ENCODE assay signal across 8 cellular contexts in the genomic region with DNA sequence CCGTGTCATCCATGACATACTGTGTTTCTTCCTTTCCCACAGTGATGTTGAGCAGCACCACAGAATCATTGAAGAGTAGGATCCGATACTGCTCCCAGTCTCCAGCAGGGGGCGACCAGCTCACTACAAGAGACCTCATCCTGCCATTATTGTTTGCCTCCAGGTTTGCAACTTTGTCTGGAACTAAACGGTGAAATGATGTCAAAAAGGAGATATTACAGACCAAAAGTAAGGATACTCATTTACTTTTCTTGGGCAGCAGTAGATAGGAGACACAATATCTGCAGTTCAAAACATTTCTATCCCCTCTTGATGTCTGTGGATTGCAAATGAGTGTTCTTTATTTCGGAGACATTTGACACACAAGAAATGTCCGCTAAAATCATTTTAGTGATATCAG. TPM values are rescaled to one million over a fixed set of nuclear protein-coding genes. Genes with fewer than 3 reads are reported as not detected.
DNase-seq lines count a peak whose midpoint lies in the region; ATAC-seq, FAIRE-seq and TF ChIP-seq lines count a peak whose summit lies in the region.

No MANE protein-coding gene starts in this region.

- POLR2A ChIA-PET in activated CD8-positive, alpha-beta T cell treated with anti-CD3 and anti-CD28 coated beads for 36 hours (lab: Charles Lee): no interaction called here
- POLR2A ChIA-PET in endothelial cell of umbilical vein (lab: Charles Lee): interaction anchor here (0.6 to 0.7 kb wide), 2 partner anchors 92 to 742 kb away, joined by 3 to 6 read pairs; no protein-coding TSS in a partner anchor

- H3K4me1 ChIP-seq in endothelial cell of umbilical vein (ENCODE audit: control insufficient read depth, extremely low read depth, insufficient read depth, low read length): no peaks in the 10 kb centered on the region
- H3K4me1 ChIP-seq in mucosa of descending colon (ENCODE audit: low read depth): no peaks in the 10 kb centered on the region

- no peaks in the 10 kb centered on the region for H3K27me3 ChIP-seq in endothelial cell of umbilical vein (ENCODE audit: control insufficient read depth in 2 of 2, insufficient read depth in 2 of 2, low read length in 2 of 2)

- H3K79me2 ChIP-seq in endothelial cell of umbilical vein (ENCODE audit: control insufficient read depth, insufficient read depth, low read length): no peaks in the 10 kb centered on the region

- intact Hi-C loops in activated CD8-positive, alpha-beta T cell treated with anti-CD3 and anti-CD28 coated beads for 36 hours (cut with micrococcal nuclease): loop anchor here (2.0 kb wide), 1 partner anchor 131 kb away; no protein-coding TSS in a partner anchor
- intact Hi-C loops in endothelial cell of umbilical vein (cut with micrococcal nuclease): loop anchor here (1.0 to 2.0 kb wide), 5 partner anchors 21 to 129 kb away; partner anchors contain the start of gene PTPRB
- intact Hi-C loops in mucosa of descending colon (cut with DNase I, micrococcal nuclease): loop anchor here in 1 of 2 donors (5.0 kb wide), 1 partner anchor 132 kb away; no protein-coding TSS in a partner anchor

- H2AFZ ChIP-seq in endothelial cell of umbilical vein (ENCODE audit: low read depth, low read length): no peak overlapping the region

- TF ChIP-seq CTCF in activated CD8-positive, alpha-beta T cell treated with anti-CD3 and anti-CD28 coated beads for 36 hours (IDR thresholded peaks at IDR 0.05): peak; percentile 72
- TF ChIP-seq CTCF in endothelial cell of umbilical vein (IDR thresholded peaks at IDR 0.05; ENCODE audit: extremely low read depth in 1 of 2, insufficient read depth in 1 of 2, low read depth in 1 of 2, low read length in 2 of 2) (peak; percentile 82 to 88), mucosa of descending colon (IDR thresholded peaks at IDR 0.05) (peak; percentile 54)

- H3K27ac ChIP-seq in endothelial cell of umbilical vein (ENCODE audit: insufficient read depth, low read depth, low read length): no peak overlapping the region

- H3K9me3 ChIP-seq in endothelial cell of umbilical vein (replicated peaks; ENCODE audit: control insufficient read depth, insufficient read depth, low read length) (no peaks in the 10 kb centered on the region), mucosa of descending colon (no peaks in the 10 kb centered on the region)

- no peak overlapping the region for H3K4me2 ChIP-seq in endothelial cell of umbilical vein (ENCODE audit: insufficient read depth, low read length)

- CTCF ChIA-PET in activated CD8-positive, alpha-beta T cell treated with anti-CD3 and anti-CD28 coated beads for 36 hours (lab: Charles Lee): interaction anchor here (0.6 to 3.3 kb wide), 7 partner anchors 11 to 144 kb away, joined by 3 to 12 read pairs (median 3); no protein-coding TSS in a partner anchor
- CTCF ChIA-PET in endothelial cell of umbilical vein (lab: Charles Lee): interaction anchor here (0.6 to 6.8 kb wide), 25 partner anchors 8 to 1155 kb away, joined by 3 to 119 read pairs (median 4); no protein-coding TSS in a partner anchor

- H3K4me1 Mint-ChIP-seq in activated CD8-positive, alpha-beta T cell treated with anti-CD3 and anti-CD28 coated beads for 36 hours (ENCODE audit: low read depth): no peaks in the 10 kb centered on the region

- peaks cover 16% of the 10 kb centered on the region for H3K27me3 Mint-ChIP-seq in activated CD8-positive, alpha-beta T cell treated with anti-CD3 and anti-CD28 coated beads for 36 hours

- no peak for TF ChIP-seq POLR2A in endothelial cell of umbilical vein (IDR thresholded peaks at IDR 0.05; ENCODE audit: low read depth, low read length)

- BruUV-seq in endothelial cell of umbilical vein (replicated peaks; lab: Mats Ljungman, UMichigan): no TSS peak

- no peak overlapping the region for H3K27ac Mint-ChIP-seq in activated CD8-positive, alpha-beta T cell treated with anti-CD3 and anti-CD28 coated beads for 36 hours

- H3K9me3 Mint-ChIP-seq in activated CD8-positive, alpha-beta T cell treated with anti-CD3 and anti-CD28 coated beads for 36 hours: peaks cover 2% of the 10 kb centered on the region

- dilution Hi-C loops in endothelial cell of umbilical vein (cut with MboI; ENCODE audit: extremely low pct_ligation_motif_present, low sequenced_read_pairs): no loop called here

- H3K9me1 ChIP-seq in endothelial cell of umbilical vein (replicated peaks; ENCODE audit: control insufficient read depth, extremely low read depth, insufficient read depth, low read length): no peaks in the 10 kb centered on the region

- H3K4me3 Mint-ChIP-seq in activated CD8-positive, alpha-beta T cell treated with anti-CD3 and anti-CD28 coated beads for 36 hours: no peak overlapping the region

- no peaks in the 10 kb centered on the region for H3K36me3 Mint-ChIP-seq in activated CD8-positive, alpha-beta T cell treated with anti-CD3 and anti-CD28 coated beads for 36 hours (ENCODE audit: low read depth)

- peak; percentile 85 for DNase-seq in Ammon's horn (ENCODE audit: low spot score)
- peak; percentile 44 for DNase-seq in NCI-H226
- peak; percentile 77 for DNase-seq in activated CD8-positive, alpha-beta T cell treated with anti-CD3 and anti-CD28 coated beads for 36 hours
- DNase-seq in endothelial cell of umbilical vein (ENCODE audit: low read depth, low spot score): peak; percentile 80
- DNase-seq in mucosa of descending colon: peak in 2 of 3 donors; percentile 73 to 84
- peak; percentile 20 to 30 for DNase-seq in stimulated activated CD8-positive, alpha-beta memory T cell treated with anti-CD3 and anti-CD28 coated beads, Interleukin-7, amount 100 ng/mL, for 4 hours (ENCODE audit: low read depth in 2 of 2)

- no peak overlapping the region for H3K9ac ChIP-seq in endothelial cell of umbilical vein (replicated peaks; ENCODE audit: extremely low read depth, insufficient read depth, low read length)

- H3K36me3 ChIP-seq in endothelial cell of umbilical vein (ENCODE audit: control insufficient read depth in 2 of 2, extremely low read depth in 1 of 2, insufficient read depth in 2 of 2, low read length in 2 of 2) (peaks cover 29 to 46% of the 10 kb centered on the region in 2 experiments), mucosa of descending colon (ENCODE audit: low read depth) (no peaks in the 10 kb centered on the region)

- H3K4me3 ChIP-seq in endothelial cell of umbilical vein (replicated peaks in 1 of 3; ENCODE audit: insufficient read depth in 1 of 3, low read depth in 1 of 3, low read length in 3 of 3) (no peak overlapping the region), mucosa of descending colon (no peak overlapping the region)

- H4K20me1 ChIP-seq in endothelial cell of umbilical vein (replicated peaks; ENCODE audit: control insufficient read depth, extremely low read depth, insufficient read depth, low read length): no peaks in the 10 kb centered on the region

- ATAC-seq in GM18873 (IDR thresholded peaks at IDR 0.05; ENCODE audit: low FRiP score, unreplicated experiment) (peak; percentile 67), HG03196 (IDR thresholded peaks at IDR 0.05; ENCODE audit: unreplicated experiment) (peak; percentile 69), mucosa of descending colon (peak; percentile 78)
- ATAC-seq in activated CD8-positive, alpha-beta T cell treated with anti-CD3 and anti-CD28 coated beads for 36 hours: peak; percentile 75

- FAIRE-seq in endothelial cell of umbilical vein (lab: Jason Lieb, UNC): peak; percentile 77

TF ChIP-seq in endothelial cell of umbilical vein, 7 proteins besides CTCF, POLR2A, EP300 and RAD21:
- TF ChIP-seq GATA2 (IDR thresholded peaks at IDR 0.05; ENCODE audit: insufficient read depth, insufficient read length, low read depth, low read length) (no peak), POLR2AphosphoS5 (IDR thresholded peaks at IDR 0.05; ENCODE audit: insufficient read depth, low read depth, low read length) (no peak), MYC (IDR thresholded peaks at IDR 0.05; ENCODE audit: low read depth, low read length) (no peak), JUN (IDR thresholded peaks at IDR 0.05; ENCODE audit: borderline replicate concordance, insufficient read depth, insufficient read length, low read depth) (no peak), EZH2 (IDR thresholded peaks at IDR 0.05; ENCODE audit: borderline replicate concordance, low read depth, low read length, severe bottlenecking) (no peak), FOS (IDR thresholded peaks at IDR 0.05; ENCODE audit: borderline replicate concordance, insufficient read depth, low read length) (no peak)
- TF ChIP-seq, protein P1, sequence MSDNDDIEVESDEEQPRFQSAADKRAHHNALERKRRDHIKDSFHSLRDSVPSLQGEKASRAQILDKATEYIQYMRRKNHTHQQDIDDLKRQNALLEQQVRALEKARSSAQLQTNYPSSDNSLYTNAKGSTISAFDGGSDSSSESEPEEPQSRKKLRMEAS (IDR thresholded peaks at IDR 0.05; ENCODE audit: insufficient read depth, insufficient read length): no peak

RNA-seq across cellular contexts. Expression of gene PTPRB, which starts 47.2 kb away (rescaled TPM):
- not detected for total RNA-seq in activated CD8-positive, alpha-beta T cell treated with anti-CD3 and anti-CD28 coated beads for 36 hours
- total RNA-seq in endothelial cell of umbilical vein (150 and 151 TPM in 2 replicates), mucosa of descending colon (10 to 100 TPM; 22.0 to 29.4 (median 27.9) TPM)
- 64.1 and 66.4 TPM in 2 replicates for polyA plus RNA-seq in endothelial cell of umbilical vein
- polyA plus RNA-seq in endothelial cell of umbilical vein (2011; cell fraction: cytosol; rRNA removed): 46.2 and 51.4 TPM in 2 replicates
- polyA plus RNA-seq in endothelial cell of umbilical vein (2011; cell fraction: nucleus; rRNA removed): 231 and 235 TPM in 2 replicates
- polyA plus RNA-seq in endothelial cell of umbilical vein (2012): 45.3 and 57.4 TPM in 2 replicates
- polyA minus RNA-seq in endothelial cell of umbilical vein: 454 and 506 TPM in 2 replicates
- 0.82 TPM for polyA minus RNA-seq in endothelial cell of umbilical vein (2011; cell fraction: cytosol; rRNA and poly(A)+ RNA removed)
- polyA minus RNA-seq in endothelial cell of umbilical vein (2011; cell fraction: nucleus; rRNA and poly(A)+ RNA removed): 485 and 688 TPM in 2 replicates

Comparison
In these comparisons a context has a peak if more than half of its experiments do, and no peak if none do; other contexts are left out.
1. DNase-seq: peak in every context shown above with its lines; median percentile 85 in Ammon's horn; 80 in endothelial cell of umbilical vein; 78 in mucosa of descending colon; 77 in activated CD8-positive, alpha-beta T cell treated with anti-CD3 and anti-CD28 coated beads for 36 hours; 44 in NCI-H226; 25 in stimulated activated CD8-positive, alpha-beta memory T cell treated with anti-CD3 and anti-CD28 coated beads, Interleukin-7, amount 100 ng/mL, for 4 hours.
2. RNA of gene PTPRB, which starts 47.2 kb away (total RNA-seq): 150 to 151 TPM in endothelial cell of umbilical vein and 22.0 to 29.4 TPM in mucosa of descending colon; not detected in activated CD8-positive, alpha-beta T cell treated with anti-CD3 and anti-CD28 coated beads for 36 hours; every median in the first group is over 10 times any median in the second.
3. Peak in every context shown above with its lines, with median percentiles within 50 percentile points of each other: ATAC-seq and CTCF ChIP-seq.